Comparison of ENCODE assay signal across 8 cellular contexts in genomic region chr17:41688641-41689496, GRCh38. TPM values are rescaled to one million over a fixed set of nuclear protein-coding genes. Genes with fewer than 3 reads are reported as not detected.
DNase-seq lines count a peak whose midpoint lies in the region; ATAC-seq and TF ChIP-seq lines count a peak whose summit lies in the region.

EIF1 (plus strand) TSS chr17:41688885; CDS start chr17:41689039, 154 bp downstream.

- H3K4me1 Mint-ChIP-seq in T-helper 17 cell (peaks cover 33% of the 10 kb centered on the region), progenitor cell of endocrine pancreas (ENCODE audit: low read depth) (peaks cover 14% of the 10 kb centered on the region)

- peak; percentile 76 for ATAC-seq in HG02885 (IDR thresholded peaks at IDR 0.05; ENCODE audit: poor library complexity, unreplicated experiment)
- peak; percentile 79 for ATAC-seq in T-helper 17 cell
- peak; percentile 89 to 93 for ATAC-seq in left cardiac atrium

- intact Hi-C loops in left cardiac atrium (cut with DNase I) = no loop called here

- H3K27ac Mint-ChIP-seq in T-helper 17 cell (peak within 1 kb of the TSS; percentile 100), progenitor cell of endocrine pancreas (peak within 1 kb of the TSS; percentile 100)

- TF ChIP-seq POLR2A in GM15510 (IDR thresholded peaks at IDR 0.05; ENCODE audit: borderline replicate concordance, extremely low read depth, insufficient read length) = peak; percentile 99

- DNase-seq in NCI-H1694 treated with DMSO at 0.1 percent for 48 hours (lab: John Stamatoyannopoulos, UW) (peak; percentile 99), T-helper 17 cell (peak; percentile 96 to 99 (median 99)), amygdala (lab: John Stamatoyannopoulos, UW) (peak; percentile 80 to 100 (median 100)), left cardiac atrium (peak; percentile 100), progenitor cell of endocrine pancreas (ENCODE audit: low spot score, unreplicated experiment) (peak; percentile 99), ureter (ENCODE audit: low spot score) (peak; percentile 100)

- no peak for TF ChIP-seq CTCF in progenitor cell of endocrine pancreas (IDR thresholded peaks at IDR 0.05; ENCODE audit: unreplicated experiment)

- H3K9me3 ChIP-seq in T-helper 17 cell (ENCODE audit: control insufficient read depth, low read length, poor library complexity, severe bottlenecking) = no peaks in the 10 kb centered on the region

- H3K4me3 Mint-ChIP-seq in T-helper 17 cell = peak within 1 kb of the TSS; percentile 95
- peak within 1 kb of the TSS; percentile 97 for H3K4me3 Mint-ChIP-seq in progenitor cell of endocrine pancreas (ENCODE audit: low read depth)

- no peaks in the 10 kb centered on the region for H3K9me3 Mint-ChIP-seq in progenitor cell of endocrine pancreas (ENCODE audit: low read depth)

- H3K27me3 Mint-ChIP-seq in T-helper 17 cell (peaks cover 4% of the 10 kb centered on the region), progenitor cell of endocrine pancreas (no peaks in the 10 kb centered on the region)

- H3K36me3 Mint-ChIP-seq in T-helper 17 cell (ENCODE audit: low read depth) (peaks cover 10% of the 10 kb centered on the region), progenitor cell of endocrine pancreas (ENCODE audit: insufficient read depth) (peaks cover 26% of the 10 kb centered on the region)

RNA-seq across cellular contexts. Expression of gene EIF1, which starts in this region (rescaled TPM):
- total RNA-seq in T-helper 17 cell (1,000 to 10,000 TPM; 2,426 to 2,697 TPM), left cardiac atrium (1,000 to 10,000 TPM in 1 of 2 donors, 100 to 1,000 TPM in 1; 883 to 1,102 TPM), progenitor cell of endocrine pancreas (622 and 652 TPM in 2 replicates), ureter (1,012 TPM)

Comparison
In these comparisons a context has a peak if more than half of its experiments do, and no peak if none do; other contexts are left out.
1. Peak in every context shown above with its lines: DNase-seq and ATAC-seq.